9 cellular contexts compared by ENCODE assay signal in genomic region chr5:127442085-127442484, GRCh38.
A peak's percentile ranks its signal among the peaks of the same experiment; 100 is the strongest.
DNase-seq lines count a peak whose midpoint lies in the region; ATAC-seq, FAIRE-seq and TF ChIP-seq lines count a peak whose summit lies in the region.
"Had no signal": no experiment of that assay in that cellular context is flagged by ENCODE, and none has a peak within 500 bp of the region (broad histone marks: within the 10 kb centered on the region; RNA-seq: fewer than 3 reads in every experiment).

No MANE protein-coding gene starts in this region.

- no peak overlapping the region for H3K27ac ChIP-seq in C4-2B

- ATAC-seq in HG03280 (IDR thresholded peaks at IDR 0.05; ENCODE audit: unreplicated experiment) (no peak), GM21723 (IDR thresholded peaks at IDR 0.05; ENCODE audit: unreplicated experiment) (no peak), GM21526 (IDR thresholded peaks at IDR 0.05; ENCODE audit: low FRiP score, unreplicated experiment) (no peak), HG03108 (IDR thresholded peaks at IDR 0.05; ENCODE audit: unreplicated experiment) (no peak)

- no peaks in the 10 kb centered on the region for H3K9me3 ChIP-seq in adipocyte (ENCODE audit: control insufficient read depth, low read length)

- H3K9ac ChIP-seq in adipocyte (ENCODE audit: low read length) = no peak overlapping the region

- H3K4me3 ChIP-seq in adipocyte (ENCODE audit: low read length) = no peak overlapping the region

- FAIRE-seq in HTR-8/SVneo (lab: Jason Lieb, UNC) (no peak), islet of Langerhans (lab: Jason Lieb, UNC) (peak; percentile 53)

- DNase-seq in HTR-8/SVneo (ENCODE audit: insufficient read length, low spot score) = peak; percentile 30
- peak; percentile 79 for DNase-seq in adipocyte (ENCODE audit: low read depth)
- DNase-seq: retina had no signal

- peak; percentile 57 for TF ChIP-seq CTCF in C4-2B (conservative IDR thresholded peaks at IDR 0.05)

- H3K27me3 ChIP-seq in adipocyte (replicated peaks; ENCODE audit: control insufficient read depth, insufficient read depth, low read length) = no peaks in the 10 kb centered on the region

- no peaks in the 10 kb centered on the region for H3K36me3 ChIP-seq in adipocyte (ENCODE audit: control insufficient read depth, insufficient read depth, low read length, severe bottlenecking)

- H3K4me1 ChIP-seq in adipocyte (ENCODE audit: control insufficient read depth, insufficient read depth, low read length) = peaks cover 10% of the 10 kb centered on the region
